In the genomic region with DNA sequence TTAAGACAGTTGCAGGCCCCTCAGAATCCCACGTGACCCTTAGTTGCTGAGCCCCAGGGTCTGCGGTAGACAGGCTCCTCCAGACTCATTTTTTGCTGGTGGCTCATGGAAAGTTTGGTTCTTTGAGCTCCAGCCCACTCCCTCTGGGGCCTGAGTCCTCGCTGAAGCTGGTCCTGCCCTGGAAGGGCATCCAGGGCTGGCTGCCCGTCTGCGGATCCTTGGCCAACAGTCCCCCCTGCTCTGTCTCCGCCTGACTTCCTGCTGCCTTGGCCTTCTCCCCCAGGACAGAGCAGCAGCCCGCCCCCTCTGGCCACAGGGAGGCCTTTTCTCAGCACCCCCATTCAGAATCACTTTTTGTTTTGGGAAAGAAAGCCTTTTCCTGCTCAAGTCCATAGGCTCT, we compare ENCODE assay signal across 18 cellular contexts. TPM values are rescaled to one million over a fixed set of nuclear protein-coding genes. Genes with fewer than 3 reads are reported as not detected.
DNase-seq lines count a peak whose midpoint lies in the region; FAIRE-seq and TF ChIP-seq lines count a peak whose summit lies in the region.
"Had no signal": no experiment of that assay in that cellular context is flagged by ENCODE, and none has a peak within 500 bp of the region (broad histone marks: within the 10 kb centered on the region; RNA-seq: fewer than 3 reads in every experiment).

No MANE protein-coding gene starts in this region.

- POLR2A ChIA-PET in A673 (lab: Charles Lee; ENCODE audit: low non-redundant PET): no interaction called here

- H3K4me3 ChIP-seq in WI38 (ENCODE audit: low read depth, low read length): no peak overlapping the region
- H3K4me3 ChIP-seq in fibroblast of villous mesenchyme (ENCODE audit: low read depth, low read length): no peak overlapping the region
- H3K4me3 ChIP-seq in A673 (ENCODE audit: low read depth, low read length, poor library complexity, severe bottlenecking): no peak overlapping the region
- H3K4me3 ChIP-seq: left lung had no signal

- no peaks in the 10 kb centered on the region for H3K9me3 Mint-ChIP-seq in osteocyte (ENCODE audit: unreplicated experiment)
- H3K9me3 Mint-ChIP-seq: activated CD4-positive, alpha-beta memory T cell treated with anti-CD3 and anti-CD28 coated beads for 36 hours; activated T-helper 2 cell treated with anti-CD3 and anti-CD28 coated beads, Interferon-gamma antibody, Interleukin-2, Interleukin-4, amounts not matched to agents 10 μg/mL and 5 μg/mL and 100 μg/mL, durations not matched to agents 14 hours and 24 hours and 36 hours; effector memory CD8-positive, alpha-beta T cell; natural killer cell had no signal

- CTCF ChIA-PET in A673 (lab: Charles Lee): no interaction called here

- H3K36me3 ChIP-seq in A673 (ENCODE audit: insufficient read depth, low read length, poor library complexity, severe bottlenecking): no peaks in the 10 kb centered on the region
- H3K36me3 ChIP-seq: left lung had no signal

- H3K27me3 Mint-ChIP-seq in osteocyte (ENCODE audit: unreplicated experiment): no peaks in the 10 kb centered on the region

- intact Hi-C loops in A673 (cut with micrococcal nuclease; ENCODE audit: unreplicated experiment): no loop called here

- DNase-seq in AG08396 (ENCODE audit: low spot score) (peak; percentile 52), fibroblast of villous mesenchyme (ENCODE audit: low read depth) (peak; percentile 63), osteocyte (ENCODE audit: extremely low spot score, unreplicated experiment) (no peak), A673 (ENCODE audit: low spot score) (no peak), GM19238 (ENCODE audit: insufficient read length, low spot score) (no peak), GM19239 (ENCODE audit: insufficient read length, low spot score) (no peak), SW 1271 (lab: John Stamatoyannopoulos, UW) (no peak)
- DNase-seq: activated CD4-positive, alpha-beta memory T cell treated with anti-CD3 and anti-CD28 coated beads for 36 hours; effector memory CD8-positive, alpha-beta T cell; hippocampal formation; MM.1S; natural killer cell; NCI-H2081 treated with DMSO at 0.1 percent for 48 hours; T-helper 9 cell had no signal

- no peaks in the 10 kb centered on the region for H3K4me1 ChIP-seq in A673 (ENCODE audit: insufficient read depth, low read length, poor library complexity, severe bottlenecking)
- H3K4me1 ChIP-seq: left lung had no signal

- BruUV-seq in A673 (replicated peaks; lab: Mats Ljungman, UMichigan): no TSS peak

- FAIRE-seq in GM19239 (lab: Jason Lieb, UNC): no peak

- TF ChIP-seq CTCF in WI38 (IDR thresholded peaks at IDR 0.05; ENCODE audit: low read depth, low read length) (0 out of 2 replicates have a peak, but pooled peaks have one; percentile 22), fibroblast of villous mesenchyme (IDR thresholded peaks at IDR 0.05; ENCODE audit: insufficient read depth, low read depth, low read length) (peak; percentile 31), osteocyte (IDR thresholded peaks at IDR 0.05) (no peak), A673 (conservative IDR thresholded peaks at IDR 0.05; ENCODE audit: low read depth, low read length) (no peak)

- H3K4me3 Mint-ChIP-seq in osteocyte (ENCODE audit: unreplicated experiment): no peak overlapping the region
- H3K4me3 Mint-ChIP-seq: activated CD4-positive, alpha-beta memory T cell treated with anti-CD3 and anti-CD28 coated beads for 36 hours; effector memory CD8-positive, alpha-beta T cell; natural killer cell had no signal

- H3K27ac ChIP-seq in A673 (ENCODE audit: low read depth, low read length, poor library complexity, severe bottlenecking): no peak overlapping the region

- H3K9me3 ChIP-seq in A673 (ENCODE audit: low read depth, low read length, poor library complexity, severe bottlenecking): no peaks in the 10 kb centered on the region
- H3K9me3 ChIP-seq: left lung had no signal

- H3K4me1 Mint-ChIP-seq in osteocyte (ENCODE audit: unreplicated experiment): peaks cover 31% of the 10 kb centered on the region

- peak overlapping the region; percentile 71 for H3K27ac Mint-ChIP-seq in osteocyte (ENCODE audit: unreplicated experiment)
- H3K27ac Mint-ChIP-seq: activated CD4-positive, alpha-beta memory T cell treated with anti-CD3 and anti-CD28 coated beads for 36 hours; activated T-helper 2 cell treated with anti-CD3 and anti-CD28 coated beads, Interferon-gamma antibody, Interleukin-2, Interleukin-4, amounts not matched to agents 10 μg/mL and 5 μg/mL and 100 μg/mL, durations not matched to agents 14 hours and 24 hours and 36 hours; effector memory CD8-positive, alpha-beta T cell; natural killer cell had no signal

- H3K27me3 ChIP-seq in A673 (replicated peaks; ENCODE audit: insufficient read depth, low read depth, low read length, poor library complexity): no peaks in the 10 kb centered on the region

- no peaks in the 10 kb centered on the region for H3K36me3 Mint-ChIP-seq in osteocyte (ENCODE audit: unreplicated experiment)
- H3K36me3 Mint-ChIP-seq: activated CD4-positive, alpha-beta memory T cell treated with anti-CD3 and anti-CD28 coated beads for 36 hours; natural killer cell had no signal

RNA-seq across cellular contexts. Expression of a gene that starts 24.4 kb away (rescaled TPM):
- total RNA-seq in fibroblast of villous mesenchyme (under 0.01 TPM in 2 replicates), osteocyte (not detected in 2 replicates), A673 (2021) (not detected in 2 replicates)
- total RNA-seq: activated CD4-positive, alpha-beta memory T cell treated with anti-CD3 and anti-CD28 coated beads for 36 hours; activated T-helper 2 cell treated with anti-CD3 and anti-CD28 coated beads, Interferon-gamma antibody, Interleukin-2, Interleukin-4, amounts not matched to agents 10 μg/mL and 5 μg/mL and 100 μg/mL, durations not matched to agents 14 hours and 24 hours and 36 hours; HT1080; left lung; natural killer cell had no signal

RNA-seq across cellular contexts. Expression of a gene that starts 47.7 kb away (rescaled TPM):
- under 0.01 and 0.64 TPM in 2 replicates for total RNA-seq in fibroblast of villous mesenchyme
- 0.71 and 1.0 TPM in 2 replicates for total RNA-seq in osteocyte
- total RNA-seq in A673 (2021): not detected in 2 replicates
- total RNA-seq: activated CD4-positive, alpha-beta memory T cell treated with anti-CD3 and anti-CD28 coated beads for 36 hours; activated T-helper 2 cell treated with anti-CD3 and anti-CD28 coated beads, Interferon-gamma antibody, Interleukin-2, Interleukin-4, amounts not matched to agents 10 μg/mL and 5 μg/mL and 100 μg/mL, durations not matched to agents 14 hours and 24 hours and 36 hours; HT1080; natural killer cell had no signal

RNA-seq across cellular contexts. Expression of a gene that starts 58.6 kb away (rescaled TPM):
- 341 TPM in 2 replicates for total RNA-seq in fibroblast of villous mesenchyme
- 1,093 and 1,131 TPM in 2 replicates for total RNA-seq in osteocyte
- total RNA-seq in A673 (2021): 25.9 and 58.3 TPM in 2 replicates

Comparison
In these comparisons a context has a peak if more than half of its experiments do, and no peak if none do; other contexts are left out.
1. DNase-seq: peak in AG08396 (single experiment) and fibroblast of villous mesenchyme (single experiment); none in osteocyte (single experiment), A673 (single experiment), GM19238 (single experiment), GM19239 (single experiment) and SW 1271 (0 of 2).
2. CTCF ChIP-seq: peak in WI38 (single experiment) and fibroblast of villous mesenchyme (single experiment); none in osteocyte (single experiment) and A673 (single experiment).